In genomic region chr17:50558955-50559614, GRCh38 we compare ENCODE assay signal across 12 cellular contexts. TPM values are rescaled to one million over a fixed set of nuclear protein-coding genes. Genes with fewer than 3 reads are reported as not detected.
DNase-seq lines count a peak whose midpoint lies in the region; ATAC-seq, FAIRE-seq and TF ChIP-seq lines count a peak whose summit lies in the region.
"Had no signal": no experiment of that assay in that cellular context is flagged by ENCODE, and none has a peak within 500 bp of the region (broad histone marks: within the 10 kb centered on the region; RNA-seq: fewer than 3 reads in every experiment).

No MANE protein-coding gene starts in this region.

- 85% methylated on average over 52 of the region's 55 CpGs for WGBS in HepG2 (ENCODE audit: low lambda C conversion rate)
- 6% methylated on average over 14 of the region's 55 CpGs for WGBS in right lobe of liver (ENCODE audit: insufficient coverage, low coverage, low lambda C conversion rate, missing lambda C conversion rate)
- no CpG with 5 or more reads among the region's 55 CpGs for WGBS in mesendoderm (ENCODE audit: extremely low coverage, insufficient coverage, low lambda C conversion rate)
- 6% methylated on average over 55 of the region's 55 CpGs for WGBS in urinary bladder

- no peak overlapping the region for H2BK5ac ChIP-seq in mesendoderm (ENCODE audit: low read length)

- TF ChIP-seq RAD21 in HepG2 (CRISPR knock-in tag; IDR thresholded peaks at IDR 0.05) = no peak

- peak overlapping the region; percentile 64 for H3K4ac ChIP-seq in mesendoderm (ENCODE audit: low read depth, low read length)

- H3K79me2 ChIP-seq in HepG2 (ENCODE audit: insufficient read depth, low read length) (no peaks in the 10 kb centered on the region), mesendoderm (ENCODE audit: control insufficient read depth, insufficient read depth, low read length) (no peaks in the 10 kb centered on the region)

- intact Hi-C loops in HepG2 (cut with micrococcal nuclease; ENCODE audit: unreplicated experiment) = no loop called here
- intact Hi-C loops in right lobe of liver (cut with DNase I) = loop anchor here in 1 of 2 donors (10.0 kb wide), 1 partner anchor 276 kb away; the partner anchor contains the start of gene WFIKKN2

- no peaks in the 10 kb centered on the region for H3K36me3 ChIP-seq in HepG2 (replicated peaks in 1 of 2; ENCODE audit: control insufficient read depth in 1 of 2, insufficient read depth in 2 of 2, low read length in 2 of 2)
- H3K36me3 ChIP-seq in right lobe of liver = peaks cover 0 to 5% (median 0%) of the 10 kb centered on the region in 4 donors
- no peaks in the 10 kb centered on the region for H3K36me3 ChIP-seq in mesendoderm (ENCODE audit: control insufficient read depth, insufficient read depth, low read length)
- no peaks in the 10 kb centered on the region for H3K36me3 ChIP-seq in urinary bladder (ENCODE audit: insufficient read depth)

- no peak overlapping the region for H3K27ac ChIP-seq in HepG2 (ENCODE audit: extremely low read length, insufficient read depth, low read length)
- no peak overlapping the region for H3K27ac ChIP-seq in right lobe of liver
- H3K27ac ChIP-seq in mesendoderm (ENCODE audit: low read depth, low read length) = no peak overlapping the region
- H3K27ac ChIP-seq in urinary bladder (ENCODE audit: low read depth) = no peak overlapping the region

- no peak overlapping the region for H2AK5ac ChIP-seq in mesendoderm (ENCODE audit: low read length)

- no peaks in the 10 kb centered on the region for H3K36me3 Mint-ChIP-seq in activated naive CD8-positive, alpha-beta T cell treated with anti-CD3 and anti-CD28 coated beads, Interleukin-2, amount 50 U/mL, for 24 hours (ENCODE audit: low read depth)

- TF ChIP-seq CTCF in HepG2 (CRISPR knock-in tag; IDR thresholded peaks at IDR 0.05) = no peak
- TF ChIP-seq CTCF in right lobe of liver (IDR thresholded peaks at IDR 0.05) = no peak

- no peak for TF ChIP-seq EP300 in HepG2 (IDR thresholded peaks at IDR 0.05; ENCODE audit: low read depth in 2 of 2, low read length in 2 of 2)
- TF ChIP-seq EP300 in HepG2 (CRISPR knock-in tag; IDR thresholded peaks at IDR 0.05; ENCODE audit: borderline replicate concordance) = no peak

- TF ChIP-seq POLR2A in HepG2 (IDR thresholded peaks at IDR 0.05; ENCODE audit: insufficient read depth in 1 of 2, low read depth in 2 of 2, low read length in 2 of 2) (no peak), right lobe of liver (IDR thresholded peaks at IDR 0.05) (no peak)

- in situ Hi-C loops in HepG2 (cut with HindIII; ENCODE audit: extremely low pct_ligation_motif_present, low pct_unique_long_range_greater_than_20kb) = no loop called here

- H3K27me3 ChIP-seq in HepG2 (ENCODE audit: control insufficient read depth in 1 of 2, insufficient read depth in 2 of 2, low read length in 2 of 2) (peaks cover 20 to 32% of the 10 kb centered on the region in 2 experiments), right lobe of liver (peaks cover 4 to 29% of the 10 kb centered on the region in 2 donors), mesendoderm (ENCODE audit: insufficient read depth, low read length, poor library complexity) (no peaks in the 10 kb centered on the region)

- H2BK120ac ChIP-seq in mesendoderm (ENCODE audit: low read depth, low read length) = no peak overlapping the region

- H3K79me1 ChIP-seq in mesendoderm (ENCODE audit: low read length) = no peaks in the 10 kb centered on the region

- H3K4me1 ChIP-seq in HepG2 (ENCODE audit: insufficient read depth, low read length) (peaks cover 9% of the 10 kb centered on the region), right lobe of liver (peaks cover 0 to 22% (median 6%) of the 10 kb centered on the region in 4 donors), mesendoderm (ENCODE audit: control insufficient read depth, low read depth, low read length) (peaks cover 11% of the 10 kb centered on the region), urinary bladder (ENCODE audit: insufficient read depth) (peaks cover 3% of the 10 kb centered on the region)

- no peak overlapping the region for H4K5ac ChIP-seq in mesendoderm (ENCODE audit: low read length)

- no peak overlapping the region for H3K4me2 ChIP-seq in HepG2 (ENCODE audit: low read depth, low read length)
- H3K4me2 ChIP-seq in mesendoderm (ENCODE audit: low read length) = peak overlapping the region; percentile 98

- peak overlapping the region; percentile 28 for H3K18ac ChIP-seq in mesendoderm (ENCODE audit: low read length)

- H3K4me3 ChIP-seq in HepG2 (replicated peaks in 1 of 3; ENCODE audit: insufficient read depth in 1 of 3, low read depth in 2 of 3, low read length in 3 of 3) (no peak overlapping the region), right lobe of liver (no peak overlapping the region), mesendoderm (ENCODE audit: low read length) (peak overlapping the region; percentile 46), urinary bladder (ENCODE audit: low read depth, low read length) (peak overlapping the region; percentile 34)

- ATAC-seq in HepG2 (no peak), right lobe of liver (no peak), GM21529 (IDR thresholded peaks at IDR 0.05; ENCODE audit: unreplicated experiment) (no peak), GM19467 (IDR thresholded peaks at IDR 0.05; ENCODE audit: unreplicated experiment) (no peak)
- no peak for ATAC-seq in activated naive CD8-positive, alpha-beta T cell treated with anti-CD3 and anti-CD28 coated beads, Interleukin-2, amount 50 U/mL, for 24 hours

- peak overlapping the region; percentile 11 for H3K4me3 Mint-ChIP-seq in activated naive CD8-positive, alpha-beta T cell treated with anti-CD3 and anti-CD28 coated beads, Interleukin-2, amount 50 U/mL, for 24 hours

- no peak overlapping the region for H3K23ac ChIP-seq in mesendoderm (ENCODE audit: low read length)

- DNase-seq in HepG2 (ENCODE audit: low spot score) = no peak
- no peak for DNase-seq in right lobe of liver
- peak; percentile 39 for DNase-seq in activated naive CD8-positive, alpha-beta T cell treated with anti-CD3 and anti-CD28 coated beads, Interleukin-2, amount 50 U/mL, for 24 hours
- peak; percentile 85 for DNase-seq in mesendoderm
- no peak for DNase-seq in AML-193 (lab: John Stamatoyannopoulos, UW)
- DNase-seq: GOT3 had no signal

- H3K9me3 ChIP-seq in HepG2 (ENCODE audit: low read length) (no peaks in the 10 kb centered on the region), right lobe of liver (no peaks in the 10 kb centered on the region)

- CTCF ChIA-PET in HepG2 (lab: Yijun Ruan, JAX; ENCODE audit: low intra/inter-chr PET ratio, low total read pairs) = no interaction called here

- H3K4me1 Mint-ChIP-seq in activated naive CD8-positive, alpha-beta T cell treated with anti-CD3 and anti-CD28 coated beads, Interleukin-2, amount 50 U/mL, for 24 hours = peaks cover 23% of the 10 kb centered on the region

- POLR2A ChIA-PET in HepG2 (lab: Yijun Ruan, JAX) = interaction anchor here (1.5 to 2.4 kb wide), 4 partner anchors 8 to 125 kb away, joined by 6 to 8 read pairs (median 8); no protein-coding TSS in a partner anchor

- H3K56ac ChIP-seq in mesendoderm (ENCODE audit: low read length) = peak overlapping the region; percentile 93

- H3K27ac Mint-ChIP-seq in activated naive CD8-positive, alpha-beta T cell treated with anti-CD3 and anti-CD28 coated beads, Interleukin-2, amount 50 U/mL, for 24 hours = no peak overlapping the region

- H3K27me3 Mint-ChIP-seq in activated naive CD8-positive, alpha-beta T cell treated with anti-CD3 and anti-CD28 coated beads, Interleukin-2, amount 50 U/mL, for 24 hours = peaks cover 47% of the 10 kb centered on the region

- no peaks in the 10 kb centered on the region for H3K9me3 Mint-ChIP-seq in activated naive CD8-positive, alpha-beta T cell treated with anti-CD3 and anti-CD28 coated beads, Interleukin-2, amount 50 U/mL, for 24 hours

- H2AFZ ChIP-seq in HepG2 (ENCODE audit: low read length) = no peak overlapping the region

- no peak overlapping the region for H3K9ac ChIP-seq in HepG2 (ENCODE audit: insufficient read depth, low read depth, low read length)
- H3K9ac ChIP-seq in mesendoderm (ENCODE audit: low read length) = peak overlapping the region; percentile 73

- FAIRE-seq in HepG2 (lab: Jason Lieb, UNC) = no peak
- FAIRE-seq: endometrium, TTC549 had no signal

- no peak overlapping the region for H4K8ac ChIP-seq in mesendoderm (ENCODE audit: low read depth, low read length)

- no peak overlapping the region for H2BK15ac ChIP-seq in mesendoderm (replicated peaks; ENCODE audit: low read depth)

- BruUV-seq in HepG2 (replicated peaks; lab: Mats Ljungman, UMichigan) = no TSS peak

- peaks cover 5% of the 10 kb centered on the region; the same call in 1 of the 2 replicates for H4K20me1 ChIP-seq in HepG2 (ENCODE audit: insufficient read depth, low read length)

RNA-seq across cellular contexts. Expression of gene CACNA1G, which starts 1.4 kb away (rescaled TPM):
- total RNA-seq in HepG2 (2016; rRNA removed; fragmentation: Illumina TruSeq; extraction: Trizol) (0.02 TPM in 1 of 2 replicates, not detected in the other), right lobe of liver (not detected), urinary bladder (6.6 TPM)
- not detected in 2 replicates for total RNA-seq in HepG2 (2016; cell fraction: cytosol; rRNA removed; fragmentation: Illumina TruSeq; extraction: Trizol; ENCODE audit: low read depth)
- total RNA-seq in HepG2 (2016; cell fraction: insoluble cytoplasmic fraction; rRNA removed; fragmentation: Illumina TruSeq; extraction: Trizol) = not detected in 2 replicates
- not detected in 2 replicates for total RNA-seq in HepG2 (2016; cell fraction: membrane; rRNA removed; fragmentation: Illumina TruSeq; extraction: Trizol)
- total RNA-seq in HepG2 (2016; cell fraction: nucleus; rRNA removed; fragmentation: Illumina TruSeq; extraction: Trizol) = not detected in 2 replicates
- polyA plus RNA-seq in HepG2 (2011; rRNA removed) (0.01 TPM in 1 of 2 replicates, not detected in the other), urinary bladder (0.15 TPM)
- polyA plus RNA-seq in HepG2 (2011; cell fraction: cytosol; rRNA removed) = 0.01 TPM in 1 of 2 replicates, not detected in the other
- 0.02 and 0.08 TPM in 2 replicates for polyA plus RNA-seq in HepG2 (2011; cell fraction: nucleus; rRNA removed)
- polyA plus RNA-seq in HepG2 (2012) = not detected in 2 replicates
- not detected in 2 replicates for polyA plus RNA-seq in HepG2 (2016; cell fraction: cytosol; fragmentation: Illumina TruSeq; extraction: Trizol; ENCODE audit: low read depth)
- not detected in 2 replicates for polyA plus RNA-seq in HepG2 (2016; cell fraction: insoluble cytoplasmic fraction; fragmentation: Illumina TruSeq; extraction: Trizol; ENCODE audit: low read depth)
- polyA plus RNA-seq in HepG2 (2016; cell fraction: membrane; fragmentation: Illumina TruSeq; extraction: Trizol; ENCODE audit: low read depth) = not detected in 2 replicates
- not detected in 2 replicates for polyA plus RNA-seq in HepG2 (2016; cell fraction: nucleus; fragmentation: Illumina TruSeq; extraction: Trizol; ENCODE audit: insufficient read depth, low read depth)
- not detected in 2 replicates for polyA minus RNA-seq in HepG2 (2011; rRNA and poly(A)+ RNA removed; ENCODE audit: low replicate concordance)
- polyA minus RNA-seq in HepG2 (2011; cell fraction: cytosol; rRNA and poly(A)+ RNA removed) = not detected in 2 replicates
- polyA minus RNA-seq in HepG2 (2011; cell fraction: nucleus; rRNA and poly(A)+ RNA removed) = not detected in 2 replicates
- polyA plus RNA-seq in mesendoderm (2013, experiment 1 of 2) = 1.8 TPM
- 1.6 TPM for polyA plus RNA-seq in mesendoderm (2013, experiment 2 of 2)

RNA-seq across cellular contexts. Expression of gene SPATA20, which starts 12.1 kb away (rescaled TPM):
- 35.7 and 64.8 TPM in 2 replicates for total RNA-seq in HepG2 (2016; rRNA removed; fragmentation: Illumina TruSeq; extraction: Trizol)
- total RNA-seq in HepG2 (2016; cell fraction: cytosol; rRNA removed; fragmentation: Illumina TruSeq; extraction: Trizol; ENCODE audit: low read depth) = 38.7 and 45.5 TPM in 2 replicates
- total RNA-seq in HepG2 (2016; cell fraction: insoluble cytoplasmic fraction; rRNA removed; fragmentation: Illumina TruSeq; extraction: Trizol) = 31.6 and 65.5 TPM in 2 replicates
- 64.2 and 68.5 TPM in 2 replicates for total RNA-seq in HepG2 (2016; cell fraction: membrane; rRNA removed; fragmentation: Illumina TruSeq; extraction: Trizol)
- total RNA-seq in HepG2 (2016; cell fraction: nucleus; rRNA removed; fragmentation: Illumina TruSeq; extraction: Trizol) = 65.8 and 68.8 TPM in 2 replicates
- polyA plus RNA-seq in HepG2 (2011; rRNA removed) = 36.1 and 38.1 TPM in 2 replicates
- polyA plus RNA-seq in HepG2 (2011; cell fraction: cytosol; rRNA removed) = 16.3 and 29.3 TPM in 2 replicates
- 301 and 348 TPM in 2 replicates for polyA plus RNA-seq in HepG2 (2011; cell fraction: nucleus; rRNA removed)
- polyA plus RNA-seq in HepG2 (2012) = 22.4 and 25.0 TPM in 2 replicates
- polyA plus RNA-seq in HepG2 (2016; cell fraction: cytosol; fragmentation: Illumina TruSeq; extraction: Trizol; ENCODE audit: low read depth) = 38.7 and 44.0 TPM in 2 replicates
- 36.7 and 39.9 TPM in 2 replicates for polyA plus RNA-seq in HepG2 (2016; cell fraction: insoluble cytoplasmic fraction; fragmentation: Illumina TruSeq; extraction: Trizol; ENCODE audit: low read depth)
- 62.1 and 66.1 TPM in 2 replicates for polyA plus RNA-seq in HepG2 (2016; cell fraction: membrane; fragmentation: Illumina TruSeq; extraction: Trizol; ENCODE audit: low read depth)
- polyA plus RNA-seq in HepG2 (2016; cell fraction: nucleus; fragmentation: Illumina TruSeq; extraction: Trizol; ENCODE audit: insufficient read depth, low read depth) = 150 and 152 TPM in 2 replicates
- 11.3 and 57.4 TPM in 2 replicates for polyA minus RNA-seq in HepG2 (2011; rRNA and poly(A)+ RNA removed; ENCODE audit: low replicate concordance)
- polyA minus RNA-seq in HepG2 (2011; cell fraction: cytosol; rRNA and poly(A)+ RNA removed) = 12.1 and 17.9 TPM in 2 replicates
- 52.6 and 68.2 TPM in 2 replicates for polyA minus RNA-seq in HepG2 (2011; cell fraction: nucleus; rRNA and poly(A)+ RNA removed)
- total RNA-seq in right lobe of liver = 100 to 1,000 TPM in 1 of 6 experiments, 10 to 100 TPM in 5; 29.6 to 203 (median 34.2) TPM
- 9.8 TPM for polyA plus RNA-seq in mesendoderm (2013, experiment 1 of 2)
- 9.4 TPM for polyA plus RNA-seq in mesendoderm (2013, experiment 2 of 2)
- 32.5 TPM for total RNA-seq in urinary bladder
- 32.6 TPM for polyA plus RNA-seq in urinary bladder

RNA-seq across cellular contexts. Expression of gene EPN3, which starts 26.6 kb away (rescaled TPM):
- 0.41 and 0.95 TPM in 2 replicates for total RNA-seq in HepG2 (2016; rRNA removed; fragmentation: Illumina TruSeq; extraction: Trizol)
- 0.88 and 1.1 TPM in 2 replicates for total RNA-seq in HepG2 (2016; cell fraction: cytosol; rRNA removed; fragmentation: Illumina TruSeq; extraction: Trizol; ENCODE audit: low read depth)
- total RNA-seq in HepG2 (2016; cell fraction: insoluble cytoplasmic fraction; rRNA removed; fragmentation: Illumina TruSeq; extraction: Trizol) = 0.54 and 0.71 TPM in 2 replicates
- 0.90 and 1.3 TPM in 2 replicates for total RNA-seq in HepG2 (2016; cell fraction: membrane; rRNA removed; fragmentation: Illumina TruSeq; extraction: Trizol)
- 1.1 and 1.6 TPM in 2 replicates for total RNA-seq in HepG2 (2016; cell fraction: nucleus; rRNA removed; fragmentation: Illumina TruSeq; extraction: Trizol)
- 0.05 and 0.11 TPM in 2 replicates for polyA plus RNA-seq in HepG2 (2011; rRNA removed)
- 0.04 and 0.09 TPM in 2 replicates for polyA plus RNA-seq in HepG2 (2011; cell fraction: cytosol; rRNA removed)
- 0.23 and 0.35 TPM in 2 replicates for polyA plus RNA-seq in HepG2 (2011; cell fraction: nucleus; rRNA removed)
- polyA plus RNA-seq in HepG2 (2012) = 0.09 and 0.15 TPM in 2 replicates
- polyA plus RNA-seq in HepG2 (2016; cell fraction: cytosol; fragmentation: Illumina TruSeq; extraction: Trizol; ENCODE audit: low read depth) = 0.40 and 0.55 TPM in 2 replicates
- 1.2 and 1.4 TPM in 2 replicates for polyA plus RNA-seq in HepG2 (2016; cell fraction: insoluble cytoplasmic fraction; fragmentation: Illumina TruSeq; extraction: Trizol; ENCODE audit: low read depth)
- 0.73 and 0.91 TPM in 2 replicates for polyA plus RNA-seq in HepG2 (2016; cell fraction: membrane; fragmentation: Illumina TruSeq; extraction: Trizol; ENCODE audit: low read depth)
- 1.2 and 1.7 TPM in 2 replicates for polyA plus RNA-seq in HepG2 (2016; cell fraction: nucleus; fragmentation: Illumina TruSeq; extraction: Trizol; ENCODE audit: insufficient read depth, low read depth)
- 0.35 and 1.4 TPM in 2 replicates for polyA minus RNA-seq in HepG2 (2011; rRNA and poly(A)+ RNA removed; ENCODE audit: low replicate concordance)
- polyA minus RNA-seq in HepG2 (2011; cell fraction: cytosol; rRNA and poly(A)+ RNA removed) = 0.20 and 0.53 TPM in 2 replicates
- polyA minus RNA-seq in HepG2 (2011; cell fraction: nucleus; rRNA and poly(A)+ RNA removed) = 1.1 and 3.2 TPM in 2 replicates
- total RNA-seq in right lobe of liver = under 1 TPM in 2 of 6 experiments, not detected in 4; 0.06 to 0.27 TPM
- 3.7 TPM for polyA plus RNA-seq in mesendoderm (2013, experiment 1 of 2)
- 3.0 TPM for polyA plus RNA-seq in mesendoderm (2013, experiment 2 of 2)
- 4.4 TPM for total RNA-seq in urinary bladder
- 5.6 TPM for polyA plus RNA-seq in urinary bladder
- total RNA-seq: Daoy had no signal

RNA-seq across cellular contexts. Expression of gene MYCBPAP, which starts 50.8 kb away (rescaled TPM):
- total RNA-seq in HepG2 (2016; rRNA removed; fragmentation: Illumina TruSeq; extraction: Trizol) = 0.24 and 0.36 TPM in 2 replicates
- not detected in 2 replicates for total RNA-seq in HepG2 (2016; cell fraction: cytosol; rRNA removed; fragmentation: Illumina TruSeq; extraction: Trizol; ENCODE audit: low read depth)
- total RNA-seq in HepG2 (2016; cell fraction: insoluble cytoplasmic fraction; rRNA removed; fragmentation: Illumina TruSeq; extraction: Trizol) = 0.09 and 0.32 TPM in 2 replicates
- total RNA-seq in HepG2 (2016; cell fraction: membrane; rRNA removed; fragmentation: Illumina TruSeq; extraction: Trizol) = 0.41 TPM in 1 of 2 replicates, not detected in the other
- 0.47 and 1.0 TPM in 2 replicates for total RNA-seq in HepG2 (2016; cell fraction: nucleus; rRNA removed; fragmentation: Illumina TruSeq; extraction: Trizol)
- 0.18 and 0.22 TPM in 2 replicates for polyA plus RNA-seq in HepG2 (2011; rRNA removed)
- polyA plus RNA-seq in HepG2 (2011; cell fraction: cytosol; rRNA removed) = 0.12 and 0.13 TPM in 2 replicates
- 0.69 and 1.0 TPM in 2 replicates for polyA plus RNA-seq in HepG2 (2011; cell fraction: nucleus; rRNA removed)
- 0.48 and 0.56 TPM in 2 replicates for polyA plus RNA-seq in HepG2 (2012)
- not detected in 2 replicates for polyA plus RNA-seq in HepG2 (2016; cell fraction: cytosol; fragmentation: Illumina TruSeq; extraction: Trizol; ENCODE audit: low read depth)
- 0.36 and 0.41 TPM in 2 replicates for polyA plus RNA-seq in HepG2 (2016; cell fraction: insoluble cytoplasmic fraction; fragmentation: Illumina TruSeq; extraction: Trizol; ENCODE audit: low read depth)
- 0.07 TPM in 1 of 2 replicates, not detected in the other for polyA plus RNA-seq in HepG2 (2016; cell fraction: membrane; fragmentation: Illumina TruSeq; extraction: Trizol; ENCODE audit: low read depth)
- polyA plus RNA-seq in HepG2 (2016; cell fraction: nucleus; fragmentation: Illumina TruSeq; extraction: Trizol; ENCODE audit: insufficient read depth, low read depth) = 0.93 and 1.1 TPM in 2 replicates
- 0.33 TPM in 1 of 2 replicates, not detected in the other for polyA minus RNA-seq in HepG2 (2011; rRNA and poly(A)+ RNA removed; ENCODE audit: low replicate concordance)
- not detected in 2 replicates for polyA minus RNA-seq in HepG2 (2011; cell fraction: cytosol; rRNA and poly(A)+ RNA removed)
- polyA minus RNA-seq in HepG2 (2011; cell fraction: nucleus; rRNA and poly(A)+ RNA removed) = 0.52 and 0.75 TPM in 2 replicates
- under 1 TPM in 1 of 6 experiments, not detected in 5; 0.51 TPM for total RNA-seq in right lobe of liver
- polyA plus RNA-seq in mesendoderm (2013, experiment 1 of 2) = 0.17 TPM
- polyA plus RNA-seq in mesendoderm (2013, experiment 2 of 2) = 0.15 TPM
- 1.3 TPM for total RNA-seq in urinary bladder
- 0.23 TPM for polyA plus RNA-seq in urinary bladder

Comparison
In these comparisons a context has a peak if more than half of its experiments do, and no peak if none do; other contexts are left out.
1. DNase-seq: peak in activated naive CD8-positive, alpha-beta T cell treated with anti-CD3 and anti-CD28 coated beads, Interleukin-2, amount 50 U/mL, for 24 hours (single experiment) and mesendoderm (single experiment); none in HepG2 (single experiment), right lobe of liver (0 of 3) and AML-193 (0 of 2).
2. H3K4me3 ChIP-seq: peak in mesendoderm (single experiment) and urinary bladder (single experiment); none in HepG2 (0 of 3) and right lobe of liver (0 of 3).